ENCODE assay signal across 17 cellular contexts in the genomic region with DNA sequence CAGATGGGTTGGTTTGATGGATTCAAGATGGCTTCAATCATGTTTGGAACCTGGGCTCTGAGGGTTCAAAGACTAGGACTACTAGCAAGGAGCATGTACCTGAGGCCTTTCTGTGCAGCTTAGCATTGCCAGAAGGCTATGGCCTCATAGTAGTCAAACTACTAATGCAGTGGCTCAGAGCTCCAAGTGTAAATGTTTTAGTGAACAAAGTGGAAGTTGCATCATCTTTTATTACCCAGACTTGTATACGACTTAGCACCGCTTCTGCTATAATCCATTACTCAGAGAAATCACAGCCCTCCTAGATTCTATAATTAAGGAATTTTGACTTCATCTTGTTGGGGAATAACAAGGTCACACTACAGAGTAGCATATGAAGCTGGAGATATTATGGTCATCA.
A peak's percentile ranks its signal among the peaks of the same experiment; 100 is the strongest.
DNase-seq lines count a peak whose midpoint lies in the region; ATAC-seq and TF ChIP-seq lines count a peak whose summit lies in the region.
"Had no signal": no experiment of that assay in that cellular context is flagged by ENCODE, and none has a peak within 500 bp of the region (broad histone marks: within the 10 kb centered on the region; RNA-seq: fewer than 3 reads in every experiment).

No MANE protein-coding gene starts in this region.

- DNase-seq in DMS53 (lab: John Stamatoyannopoulos, UW): peak; percentile 13
- no peak for DNase-seq in DMS53 treated with DMSO at 0.1 percent for 48 hours (lab: John Stamatoyannopoulos, UW; ENCODE audit: unreplicated experiment)
- peak; percentile 15 for DNase-seq in NCI-H69 (lab: John Stamatoyannopoulos, UW)
- DNase-seq in fibroblast of villous mesenchyme (ENCODE audit: low read depth): peak; percentile 1
- peak; percentile 83 for DNase-seq in renal cortical epithelial cell (ENCODE audit: low read depth)
- no peak for DNase-seq in superior temporal gyrus (ENCODE audit: extremely low spot score)
- no peak for DNase-seq in NCI-H2196 treated with DMSO at 0.1 percent for 48 hours (lab: John Stamatoyannopoulos, UW; ENCODE audit: unreplicated experiment)
- DNase-seq: CD8-positive, alpha-beta memory T cell; DND-41; NCI-H1048; NCI-H1436 treated with DMSO at 0.1 percent for 48 hours; NCI-H2029 treated with DMSO at 0.1 percent for 48 hours; NCI-H2171 treated with DMSO at 0.1 percent for 48 hours; NCI-H510A treated with DMSO at 0.1 percent for 48 hours had no signal

- H3K4me3 ChIP-seq in fibroblast of villous mesenchyme (ENCODE audit: low read depth, low read length): no peak overlapping the region
- H3K4me3 ChIP-seq: BLaER1 treated with 17β-estradiol and CSF1 and Interleukin-3, amounts not matched to agents 10 nM and 100 nM had no signal

- TF ChIP-seq CTCF in fibroblast of villous mesenchyme (IDR thresholded peaks at IDR 0.05; ENCODE audit: insufficient read depth, low read depth, low read length): no peak

- no peak for ATAC-seq in esophagus mucosa
- ATAC-seq: Panc1 had no signal

Comparison
In these comparisons a context has a peak if more than half of its experiments do, and no peak if none do; other contexts are left out.
1. DNase-seq: peak in DMS53 (single experiment), NCI-H69 (single experiment), fibroblast of villous mesenchyme (single experiment) and renal cortical epithelial cell (single experiment); none in DMS53 treated with DMSO at 0.1 percent for 48 hours (single experiment), superior temporal gyrus (single experiment) and NCI-H2196 treated with DMSO at 0.1 percent for 48 hours (single experiment).